ENCODE assay signal across 28 cellular contexts in genomic region chr12:105120551-105120950, GRCh38. TPM values are rescaled to one million over a fixed set of nuclear protein-coding genes. Genes with fewer than 3 reads are reported as not detected.
DNase-seq lines count a peak whose midpoint lies in the region; ATAC-seq and TF ChIP-seq lines count a peak whose summit lies in the region.
"Had no signal": no experiment of that assay in that cellular context is flagged by ENCODE, and none has a peak within 500 bp of the region (broad histone marks: within the 10 kb centered on the region; RNA-seq: fewer than 3 reads in every experiment).

No MANE protein-coding gene starts in this region.

- H3K4me3 ChIP-seq in right cardiac atrium (ENCODE audit: low read length) = no peak overlapping the region
- H3K4me3 ChIP-seq: esophagus squamous epithelium, gastrocnemius medialis, hepatocyte, PC-9, stomach, thyroid gland, vagina had no signal

- H3K4me1 ChIP-seq in right cardiac atrium (ENCODE audit: control insufficient read depth, insufficient read depth, low read length) = no peaks in the 10 kb centered on the region
- H3K4me1 ChIP-seq: esophagus squamous epithelium, gastrocnemius medialis, stomach, thyroid gland, vagina had no signal

- H3K27ac ChIP-seq in right cardiac atrium (ENCODE audit: low read length) = no peak overlapping the region
- H3K27ac ChIP-seq: esophagus squamous epithelium, gastrocnemius medialis, hepatocyte, PC-9, stomach, thyroid gland, vagina, WERI-Rb-1 had no signal

- H3K27me3 ChIP-seq in right cardiac atrium (ENCODE audit: control insufficient read depth, insufficient read depth) = no peaks in the 10 kb centered on the region
- H3K27me3 ChIP-seq: esophagus squamous epithelium, gastrocnemius medialis, hepatocyte, stomach, thyroid gland, vagina had no signal

- H3K4me3 Mint-ChIP-seq in chondrocyte (ENCODE audit: unreplicated experiment) = no peak overlapping the region
- H3K4me3 Mint-ChIP-seq in memory B cell = no peak overlapping the region
- H3K4me3 Mint-ChIP-seq: activated CD4-positive, alpha-beta T cell treated with anti-CD3 and anti-CD28 coated beads, Interleukin-2, amount 10 ng/mL, durations not matched to agents 24 days and 14 days; CD8-positive, alpha-beta memory T cell had no signal

- DNase-seq in DMS53 (lab: John Stamatoyannopoulos, UW) = peak; percentile 94
- DNase-seq in OCI-M1 (lab: John Stamatoyannopoulos, UW) = peak; percentile 18
- no peak for DNase-seq in chondrocyte (ENCODE audit: low spot score)
- no peak for DNase-seq in memory B cell (ENCODE audit: low spot score in 2 of 2)
- no peak for DNase-seq in right cardiac atrium
- DNase-seq in dedifferentiated amniotic fluid mesenchymal stem cell (ENCODE audit: extremely low spot score) = no peak
- DNase-seq: activated CD4-positive, alpha-beta T cell treated with anti-CD3 and anti-CD28 coated beads, Interleukin-2, amount 10 ng/mL, durations not matched to agents 24 days and 14 days; activated gamma-delta T cell treated with Interleukin-2 at 50 U/mL for 16 hours; activated T-cell treated with anti-CD3 and anti-CD28 coated beads, Interleukin-2, amount 50 U/mL, for 1 hour; CD8-positive, alpha-beta memory T cell; DMS153; esophagus squamous epithelium; gastrocnemius medialis; left cardiac atrium; NCI-H187; NCI-H2171; NCI-H524; PC-9; SHP77; stomach; T-helper 9 cell; thyroid gland; WERI-Rb-1 had no signal

- H3K27me3 Mint-ChIP-seq in chondrocyte (ENCODE audit: low read depth) = no peaks in the 10 kb centered on the region
- H3K27me3 Mint-ChIP-seq in memory B cell = no peaks in the 10 kb centered on the region
- H3K27me3 Mint-ChIP-seq: activated CD4-positive, alpha-beta T cell treated with anti-CD3 and anti-CD28 coated beads, Interleukin-2, amount 10 ng/mL, durations not matched to agents 24 days and 14 days; CD8-positive, alpha-beta memory T cell had no signal

- H3K4me1 Mint-ChIP-seq in chondrocyte (ENCODE audit: low read depth) = no peaks in the 10 kb centered on the region
- peaks cover 9% of the 10 kb centered on the region for H3K4me1 Mint-ChIP-seq in memory B cell

- H3K9me3 ChIP-seq in right cardiac atrium (ENCODE audit: control insufficient read depth, low read length) = no peaks in the 10 kb centered on the region
- H3K9me3 ChIP-seq: esophagus squamous epithelium, gastrocnemius medialis, stomach, thyroid gland, vagina had no signal

- WGBS in right cardiac atrium = 96% methylated on average over 2 of the region's 2 CpGs

- H3K9me3 Mint-ChIP-seq in chondrocyte (ENCODE audit: low read depth) (no peaks in the 10 kb centered on the region), memory B cell (no peaks in the 10 kb centered on the region)
- H3K9me3 Mint-ChIP-seq: activated CD4-positive, alpha-beta T cell treated with anti-CD3 and anti-CD28 coated beads, Interleukin-2, amount 10 ng/mL, durations not matched to agents 24 days and 14 days; CD8-positive, alpha-beta memory T cell had no signal

- no peak for TF ChIP-seq CTCF in chondrocyte (IDR thresholded peaks at IDR 0.05)

- ATAC-seq in memory B cell (ENCODE audit: low read depth) (no peak), right cardiac atrium (no peak), HG02870 (IDR thresholded peaks at IDR 0.05; ENCODE audit: unreplicated experiment) (no peak), GM19397 (IDR thresholded peaks at IDR 0.05; ENCODE audit: unreplicated experiment) (no peak)
- ATAC-seq: gastrocnemius medialis, HCT116, left cardiac atrium had no signal

- intact Hi-C loops in right cardiac atrium (cut with DNase I) = no loop called here

- peaks cover 40% of the 10 kb centered on the region for H3K36me3 Mint-ChIP-seq in chondrocyte (ENCODE audit: low read depth)
- peaks cover 36% of the 10 kb centered on the region for H3K36me3 Mint-ChIP-seq in memory B cell

- H3K27ac Mint-ChIP-seq in chondrocyte (ENCODE audit: unreplicated experiment) (peak overlapping the region; percentile 27), memory B cell (peak overlapping the region; percentile 55)
- H3K27ac Mint-ChIP-seq: activated CD4-positive, alpha-beta T cell treated with anti-CD3 and anti-CD28 coated beads, Interleukin-2, amount 10 ng/mL, durations not matched to agents 24 days and 14 days; CD8-positive, alpha-beta memory T cell had no signal

RNA-seq across cellular contexts. Expression of gene WASHC4, which starts 13.0 kb away (rescaled TPM):
- total RNA-seq in chondrocyte (55.8 to 57.7 TPM (median 56.0 TPM) in 3 replicates), right cardiac atrium (10 to 100 TPM; 22.8 to 29.9 (median 27.2) TPM)
- polyA plus RNA-seq in right cardiac atrium = 9.5 TPM

RNA-seq across cellular contexts. Expression of gene ALDH1L2, which starts 36.3 kb away (rescaled TPM):
- total RNA-seq in chondrocyte = 87.2 to 158 TPM (median 153 TPM) in 3 replicates
- total RNA-seq in right cardiac atrium = 1 to 10 TPM; 2.0 to 5.8 (median 5.2) TPM
- polyA plus RNA-seq in right cardiac atrium = 1.2 TPM
- polyA plus RNA-seq: CD8-positive, alpha-beta memory T cell had no signal

Comparison
In these comparisons a context has a peak if more than half of its experiments do, and no peak if none do; other contexts are left out.
1. DNase-seq: peak in DMS53 (single experiment) and OCI-M1 (single experiment); none in chondrocyte (single experiment), memory B cell (0 of 2), right cardiac atrium (0 of 3) and dedifferentiated amniotic fluid mesenchymal stem cell (single experiment).
2. RNA of gene ALDH1L2, which starts 36.3 kb away (total RNA-seq): 87.2 to 158 TPM in chondrocyte; 2.0 to 5.8 TPM in right cardiac atrium; every median in the first group is over 10 times any median in the second.